ENCODE assay signal across 22 cellular contexts in the genomic region with DNA sequence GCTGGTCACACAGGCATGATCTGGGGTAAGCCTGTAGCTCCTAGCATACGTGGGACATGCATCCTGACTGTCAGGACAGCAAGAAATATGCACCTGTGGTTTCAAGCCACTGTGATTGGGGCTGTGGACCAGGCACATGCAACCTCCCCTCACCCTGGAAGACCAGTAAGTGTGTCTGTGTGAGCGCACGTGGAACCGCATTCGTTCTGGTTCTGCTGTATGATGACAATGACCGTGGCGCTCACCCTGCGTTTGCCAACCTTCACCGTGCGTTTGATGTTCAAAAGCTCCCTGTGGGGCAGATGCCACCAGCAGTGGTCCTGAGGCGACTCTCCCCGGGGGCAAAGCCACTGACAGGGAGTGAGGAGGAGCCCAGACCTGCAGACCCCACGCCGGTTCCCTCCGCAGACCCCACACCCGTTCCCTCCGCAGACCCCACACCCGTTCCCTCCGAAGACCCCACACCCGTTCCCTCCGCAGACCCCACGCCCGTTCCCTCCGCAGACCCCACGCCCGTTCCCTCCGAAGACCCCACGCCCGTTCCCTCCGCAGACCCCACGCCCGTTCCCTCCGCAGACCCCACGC.
"Had no signal": no experiment of that assay in that cellular context is flagged by ENCODE, and none has a peak within 500 bp of the region (broad histone marks: within the 10 kb centered on the region; RNA-seq: fewer than 3 reads in every experiment).

No MANE protein-coding gene starts in this region.

- H3K4me2 ChIP-seq: KMS-11 had no signal

- H3K9ac ChIP-seq: KMS-11 had no signal

- H3K4me3 ChIP-seq: K562, SJSA1, SK-N-MC had no signal

- FAIRE-seq: K562, RCC 7860 had no signal

- H3K4me1 ChIP-seq: SJSA1 had no signal

- H3K36me3 ChIP-seq: SJSA1 had no signal

- H3K9me3 Mint-ChIP-seq: IgD-negative memory B cell had no signal

- H3K36me3 Mint-ChIP-seq: IgD-negative memory B cell had no signal

- H3K9me3 ChIP-seq: SJSA1 had no signal

- H3K27ac ChIP-seq: KMS-11, SJSA1, SK-N-MC had no signal

- H3K27ac Mint-ChIP-seq: IgD-negative memory B cell had no signal

- DNase-seq: Kasumi-1, MM.1S, NCI-H1092 treated with DMSO at 0.1 percent for 48 hours, NCI-H1436, NCI-H187, NCI-H2029, NCI-H2081 treated with DMSO at 0.1 percent for 48 hours, NCI-H2171, NCI-H226, NCI-H446, NCI-H510A, NCI-H524 treated with DMSO at 0.1 percent for 48 hours, NCI-H774, Right ventricle myocardium superior, RPMI8226, SIG-M5 had no signal
